15 cellular contexts compared by ENCODE assay signal in the genomic region with DNA sequence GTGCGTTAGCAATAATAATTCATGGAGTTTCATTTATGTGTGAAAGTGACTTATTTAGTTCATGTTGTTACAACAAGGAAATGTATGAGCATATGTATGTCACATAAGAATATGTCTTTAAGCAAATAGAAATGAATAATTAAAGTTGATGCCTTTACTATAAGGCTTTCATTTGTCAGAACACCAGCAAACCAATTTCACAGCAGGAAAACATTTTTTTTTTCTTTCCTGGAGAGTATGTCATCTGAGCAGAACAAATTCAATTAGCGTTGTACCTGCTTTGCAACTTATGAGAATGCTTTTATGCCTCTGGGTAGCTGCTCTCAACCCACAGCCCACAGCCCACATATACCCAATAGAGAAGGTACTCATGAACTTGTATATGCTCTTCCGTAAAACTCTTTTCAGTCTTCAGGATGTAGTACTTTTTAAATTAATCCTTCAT. TPM values are rescaled to one million over a fixed set of nuclear protein-coding genes. Genes with fewer than 3 reads are reported as not detected.
DNase-seq lines count a peak whose midpoint lies in the region; ATAC-seq and TF ChIP-seq lines count a peak whose summit lies in the region.
"Had no signal": no experiment of that assay in that cellular context is flagged by ENCODE, and none has a peak within 500 bp of the region (broad histone marks: within the 10 kb centered on the region; RNA-seq: fewer than 3 reads in every experiment).

No MANE protein-coding gene starts in this region.

- peak overlapping the region; percentile 27 for H3K4me3 ChIP-seq in CD4-positive, CD25-positive, alpha-beta regulatory T cell (ENCODE audit: low read depth, low read length)
- H3K4me3 ChIP-seq in GM23338 (no peak overlapping the region), SU-DHL-6 (ENCODE audit: insufficient read depth, low read length, poor library complexity, severe bottlenecking) (no peak overlapping the region)
- H3K4me3 ChIP-seq: ascending aorta, left ventricle myocardium inferior had no signal

- H3K79me2 ChIP-seq in GM23338 (replicated peaks; ENCODE audit: insufficient read depth) (no peaks in the 10 kb centered on the region), SU-DHL-6 (ENCODE audit: insufficient read depth, low read length) (no peaks in the 10 kb centered on the region)

- DNase-seq in CD4-positive, CD25-positive, alpha-beta regulatory T cell = no peak
- DNase-seq in GM23338 (ENCODE audit: low spot score) (no peak), HUDEP-2 (lab: John Stamatoyannopoulos, UW; ENCODE audit: unreplicated experiment in 76 of 76) (no peak), NCI-H774 (lab: John Stamatoyannopoulos, UW) (no peak)
- DNase-seq in activated naive CD8-positive, alpha-beta T cell treated with anti-CD3 and anti-CD28 coated beads, Interleukin-2, amount 50 U/mL, for 24 hours = no peak
- DNase-seq in NK-92 treated with Interleukin-12 subunit alpha and Interleukin-12 subunit beta, amount 100 ng/mL, for 24 hours (lab: John Stamatoyannopoulos, UW) = no peak
- DNase-seq: left ventricle myocardium inferior had no signal

- H3K27ac ChIP-seq in CD4-positive, CD25-positive, alpha-beta regulatory T cell (ENCODE audit: insufficient read depth, low read length, poor library complexity, severe bottlenecking) = no peak overlapping the region
- no peak overlapping the region for H3K27ac ChIP-seq in GM23338 (ENCODE audit: low read depth)
- H3K27ac ChIP-seq in SU-DHL-6 (ENCODE audit: low read depth, low read length) = no peak overlapping the region
- H3K27ac ChIP-seq: ascending aorta, C4-2B, left ventricle myocardium inferior had no signal

- no peaks in the 10 kb centered on the region for H3K9me3 ChIP-seq in CD4-positive, CD25-positive, alpha-beta regulatory T cell (ENCODE audit: control insufficient read depth in 2 of 2, low read length in 2 of 2)
- no peaks in the 10 kb centered on the region for H3K9me3 ChIP-seq in SU-DHL-6 (ENCODE audit: insufficient read depth, low read length)
- H3K9me3 ChIP-seq: ascending aorta, left ventricle myocardium inferior had no signal

- H3K27ac Mint-ChIP-seq in CD4-positive, CD25-positive, alpha-beta regulatory T cell = peak overlapping the region in 2 of 3 donors; percentile 14 to 62
- no peak overlapping the region for H3K27ac Mint-ChIP-seq in GM23338
- peak overlapping the region; percentile 72 for H3K27ac Mint-ChIP-seq in activated naive CD8-positive, alpha-beta T cell treated with anti-CD3 and anti-CD28 coated beads, Interleukin-2, amount 50 U/mL, for 24 hours
- H3K27ac Mint-ChIP-seq: HFFc6, nephron had no signal

- no peaks in the 10 kb centered on the region for H3K27me3 Mint-ChIP-seq in CD4-positive, CD25-positive, alpha-beta regulatory T cell
- no peaks in the 10 kb centered on the region for H3K27me3 Mint-ChIP-seq in GM23338 (ENCODE audit: insufficient read depth, low read depth, poor library complexity)
- no peaks in the 10 kb centered on the region for H3K27me3 Mint-ChIP-seq in activated naive CD8-positive, alpha-beta T cell treated with anti-CD3 and anti-CD28 coated beads, Interleukin-2, amount 50 U/mL, for 24 hours

- no peaks in the 10 kb centered on the region for H3K9me3 Mint-ChIP-seq in CD4-positive, CD25-positive, alpha-beta regulatory T cell
- H3K9me3 Mint-ChIP-seq in GM23338 = no peaks in the 10 kb centered on the region
- H3K9me3 Mint-ChIP-seq in activated naive CD8-positive, alpha-beta T cell treated with anti-CD3 and anti-CD28 coated beads, Interleukin-2, amount 50 U/mL, for 24 hours = no peaks in the 10 kb centered on the region
- H3K9me3 Mint-ChIP-seq: HFFc6, nephron had no signal

- ATAC-seq in CD4-positive, CD25-positive, alpha-beta regulatory T cell (ENCODE audit: low read depth in 2 of 2) = no peak
- no peak for ATAC-seq in GM23338
- ATAC-seq in activated naive CD8-positive, alpha-beta T cell treated with anti-CD3 and anti-CD28 coated beads, Interleukin-2, amount 50 U/mL, for 24 hours = peak; percentile 42
- no peak for ATAC-seq in GM21381 (IDR thresholded peaks at IDR 0.05; ENCODE audit: unreplicated experiment)

- no peak overlapping the region for H3K4me2 ChIP-seq in GM23338
- H3K4me2 ChIP-seq in SU-DHL-6 (ENCODE audit: low read depth, low read length, poor library complexity, severe bottlenecking) = peak overlapping the region; percentile 17

- H2AFZ ChIP-seq in GM23338 = 0 out of 2 replicates have a peak overlapping the region, but pooled peaks have one; percentile 33
- H2AFZ ChIP-seq in SU-DHL-6 (ENCODE audit: low read depth, low read length, severe bottlenecking) = peak overlapping the region; percentile 76

- H4K20me1 ChIP-seq in GM23338 (replicated peaks; ENCODE audit: insufficient read depth) (no peaks in the 10 kb centered on the region), SU-DHL-6 (ENCODE audit: low read depth, low read length) (no peaks in the 10 kb centered on the region)

- H3K9me2 ChIP-seq in GM23338 (ENCODE audit: insufficient read depth) = no peaks in the 10 kb centered on the region
- no peaks in the 10 kb centered on the region for H3K9me2 ChIP-seq in SU-DHL-6 (replicated peaks; ENCODE audit: insufficient read depth, low read length)

- H3K27me3 ChIP-seq in CD4-positive, CD25-positive, alpha-beta regulatory T cell (ENCODE audit: control insufficient read depth, insufficient read depth, low read length) = no peaks in the 10 kb centered on the region
- H3K27me3 ChIP-seq in GM23338 (ENCODE audit: insufficient read depth) (no peaks in the 10 kb centered on the region), SU-DHL-6 (ENCODE audit: low read length) (no peaks in the 10 kb centered on the region)
- H3K27me3 ChIP-seq: ascending aorta had no signal

- TF ChIP-seq CTCF in GM23338 (conservative IDR thresholded peaks at IDR 0.05; ENCODE audit: low read depth in 2 of 2) (no peak), SU-DHL-6 (IDR thresholded peaks at IDR 0.05; ENCODE audit: insufficient read depth, low read length, poor library complexity, severe bottlenecking) (no peak)

- no peak overlapping the region for H3K9ac ChIP-seq in SU-DHL-6 (ENCODE audit: low read length)

- H3K4me3 Mint-ChIP-seq in CD4-positive, CD25-positive, alpha-beta regulatory T cell = peak overlapping the region in 2 of 4 donors; percentile 0 to 23
- H3K4me3 Mint-ChIP-seq in GM23338 = no peak overlapping the region
- H3K4me3 Mint-ChIP-seq in activated naive CD8-positive, alpha-beta T cell treated with anti-CD3 and anti-CD28 coated beads, Interleukin-2, amount 50 U/mL, for 24 hours = peak overlapping the region; percentile 34
- H3K4me3 Mint-ChIP-seq: HFFc6, nephron had no signal

- H3F3A ChIP-seq in GM23338 (replicated peaks; ENCODE audit: low read depth) (no peaks in the 10 kb centered on the region), SU-DHL-6 (ENCODE audit: insufficient read depth) (no peaks in the 10 kb centered on the region)

- no peaks in the 10 kb centered on the region for H3K36me3 Mint-ChIP-seq in CD4-positive, CD25-positive, alpha-beta regulatory T cell
- no peaks in the 10 kb centered on the region for H3K36me3 Mint-ChIP-seq in GM23338 (ENCODE audit: low read depth)
- no peaks in the 10 kb centered on the region for H3K36me3 Mint-ChIP-seq in activated naive CD8-positive, alpha-beta T cell treated with anti-CD3 and anti-CD28 coated beads, Interleukin-2, amount 50 U/mL, for 24 hours (ENCODE audit: low read depth)

- no peaks in the 10 kb centered on the region for H3K4me1 ChIP-seq in CD4-positive, CD25-positive, alpha-beta regulatory T cell (ENCODE audit: control insufficient read depth, insufficient read depth, low read length, poor library complexity, severe bottlenecking)
- no peaks in the 10 kb centered on the region for H3K4me1 ChIP-seq in GM23338 (ENCODE audit: insufficient read depth)
- H3K4me1 ChIP-seq: ascending aorta, left ventricle myocardium inferior had no signal

- H3K36me3 ChIP-seq in CD4-positive, CD25-positive, alpha-beta regulatory T cell (ENCODE audit: control insufficient read depth, insufficient read depth, low read length) = no peaks in the 10 kb centered on the region
- H3K36me3 ChIP-seq in GM23338 (ENCODE audit: insufficient read depth) = no peaks in the 10 kb centered on the region
- no peaks in the 10 kb centered on the region for H3K36me3 ChIP-seq in SU-DHL-6 (ENCODE audit: low read length)
- H3K36me3 ChIP-seq: ascending aorta, left ventricle myocardium inferior had no signal

- peaks cover 7 to 19% (median 13%) of the 10 kb centered on the region in 4 donors for H3K4me1 Mint-ChIP-seq in CD4-positive, CD25-positive, alpha-beta regulatory T cell
- H3K4me1 Mint-ChIP-seq in GM23338 = no peaks in the 10 kb centered on the region
- H3K4me1 Mint-ChIP-seq in activated naive CD8-positive, alpha-beta T cell treated with anti-CD3 and anti-CD28 coated beads, Interleukin-2, amount 50 U/mL, for 24 hours = peaks cover 10% of the 10 kb centered on the region
- H3K4me1 Mint-ChIP-seq: nephron had no signal

RNA-seq across cellular contexts. Expression of gene APOH, which starts 26.3 kb away (rescaled TPM):
- total RNA-seq in CD4-positive, CD25-positive, alpha-beta regulatory T cell = not detected
- not detected for polyA plus RNA-seq in CD4-positive, CD25-positive, alpha-beta regulatory T cell
- total RNA-seq in GM23338 (2014; rRNA removed; shearing (Covaris generic)) = not detected in 2 replicates
- not detected in 2 replicates for polyA plus RNA-seq in GM23338 (2016; fragmentation: Nextera tagmentation; extraction: Ambion mirVana)
- total RNA-seq: activated CD8-positive, alpha-beta memory T cell treated with anti-CD3 and anti-CD28 coated beads for 36 hours; fibroblast of lung; HFFc6; left ventricle myocardium inferior had no signal
- polyA plus RNA-seq: fibroblast of lung had no signal

RNA-seq across cellular contexts. Expression of gene PRKCA, which starts 46.9 kb away (rescaled TPM):
- total RNA-seq in CD4-positive, CD25-positive, alpha-beta regulatory T cell = 84.0 TPM
- 1 to 10 TPM in 3 of 4 donors, under 1 TPM in 1; 0.60 to 2.3 (median 1.6) TPM for polyA plus RNA-seq in CD4-positive, CD25-positive, alpha-beta regulatory T cell
- total RNA-seq in GM23338 (2014; rRNA removed; shearing (Covaris generic)) = 24.5 and 35.4 TPM in 2 replicates
- polyA plus RNA-seq in GM23338 (2016; fragmentation: Nextera tagmentation; extraction: Ambion mirVana) = 6.4 and 10.9 TPM in 2 replicates
